ENCODE assay signal across 1 cellular context in genomic region chr2:176951218-176951617, GRCh38.
TF ChIP-seq lines count a peak whose summit lies in the region.
"Not testable (repeated sequence)": the region's sequence is repeated elsewhere in the genome, so short reads cannot be mapped to it uniquely, and the experiment has no call there.

No MANE protein-coding gene starts in this region.

- not testable (repeated sequence) for H3K36me3 ChIP-seq in HEK293 (ENCODE audit: control insufficient read depth in 2 of 2, insufficient read depth in 1 of 2, low read length in 2 of 2)

- not testable (repeated sequence) for H3K4me3 ChIP-seq in HEK293 (ENCODE audit: low read depth, low read length)

- CTCF ChIA-PET in HEK293 (lab: Yijun Ruan, JAX): not testable (repeated sequence)

- TF ChIP-seq CTCF in HEK293 (tag by site-specific recombination; IDR thresholded peaks at IDR 0.05): not testable (repeated sequence)

- POLR2A ChIA-PET in HEK293 (lab: Yijun Ruan, JAX): not testable (repeated sequence)

- H3K4me1 ChIP-seq in HEK293 (ENCODE audit: control insufficient read depth, insufficient read depth, low read length): not testable (repeated sequence)

- H3K27ac ChIP-seq in HEK293 (ENCODE audit: extremely low read depth, low read depth, low read length): not testable (repeated sequence)

- not testable (repeated sequence) for H3K9me3 ChIP-seq in HEK293 (ENCODE audit: control insufficient read depth, insufficient read depth, low read depth, low read length)

TF ChIP-seq in HEK293, 187 proteins besides CTCF, POLR2A, EP300 and RAD21:
- TF ChIP-seq SCRT2 (tag by site-specific recombination; IDR thresholded peaks at IDR 0.05): 0 out of 2 replicates have a peak, but pooled peaks have one; percentile 10
